Comparison of ENCODE assay signal across 8 cellular contexts in genomic region chr12:6469609-6470374, GRCh38. TPM values are rescaled to one million over a fixed set of nuclear protein-coding genes. Genes with fewer than 3 reads are reported as not detected.
DNase-seq lines count a peak whose midpoint lies in the region; ATAC-seq and TF ChIP-seq lines count a peak whose summit lies in the region.

No MANE protein-coding gene starts in this region.

- TF ChIP-seq CTCF in BE2C (IDR thresholded peaks at IDR 0.05; ENCODE audit: low read depth, low read length) (no peak), cardiac fibroblast (IDR thresholded peaks at IDR 0.05; ENCODE audit: low read depth, low read length) (no peak)

- no peaks in the 10 kb centered on the region for H3K27me3 ChIP-seq in BE2C

- no peak for DNase-seq in BE2C
- peak; percentile 30 for DNase-seq in HuH-7 (ENCODE audit: low spot score)
- no peak for DNase-seq in cardiac fibroblast (ENCODE audit: low read depth in 2 of 2)
- peak; percentile 25 for DNase-seq in myocyte (ENCODE audit: low read depth)
- no peak for DNase-seq in NCI-H187 treated with DMSO at 0.1 percent for 48 hours (lab: John Stamatoyannopoulos, UW)
- no peak for DNase-seq in activated CD8-positive, alpha-beta memory T cell treated with anti-CD3 and anti-CD28 coated beads, Interleukin-2, amount 50 U/mL, for 4 hours

- peaks cover 9% of the 10 kb centered on the region for H3K36me3 ChIP-seq in BE2C

- peaks cover 4% of the 10 kb centered on the region; the same call in 1 of the 2 replicates for H3K4me1 ChIP-seq in BE2C

- ATAC-seq in GM19023 (IDR thresholded peaks at IDR 0.05; ENCODE audit: unreplicated experiment) (no peak), HG02763 (IDR thresholded peaks at IDR 0.05; ENCODE audit: unreplicated experiment) (no peak)

- H3K4me3 ChIP-seq in BE2C (ENCODE audit: low read depth, low read length) (peak overlapping the region; percentile 81), cardiac fibroblast (replicated peaks in 1 of 2; ENCODE audit: low read depth in 2 of 2, low read length in 2 of 2) (peak overlapping the region; percentile 78 to 92)

- H3K9me3 ChIP-seq in BE2C: no peaks in the 10 kb centered on the region

RNA-seq across cellular contexts. Expression of gene VAMP1, which starts 0.7 kb away (rescaled TPM):
- polyA plus RNA-seq in BE2C (2012; ENCODE audit: insufficient read depth, insufficient read length, low read depth): 4.2 TPM
- total RNA-seq in myocyte: 19.2 and 23.7 TPM in 2 replicates
- 38.2 TPM for polyA plus RNA-seq in myocyte (2012)

RNA-seq across cellular contexts. Expression of gene TAPBPL, which starts 17.9 kb away (rescaled TPM):
- polyA plus RNA-seq in BE2C (2012; ENCODE audit: insufficient read depth, insufficient read length, low read depth): 9.8 TPM
- 10.9 and 14.0 TPM in 2 replicates for total RNA-seq in myocyte
- polyA plus RNA-seq in myocyte (2012): 12.9 TPM

RNA-seq across cellular contexts. Expression of gene MRPL51, which starts 23.3 kb away (rescaled TPM):
- 231 TPM for polyA plus RNA-seq in BE2C (2012; ENCODE audit: insufficient read depth, insufficient read length, low read depth)
- 66.5 and 92.2 TPM in 2 replicates for total RNA-seq in myocyte
- polyA plus RNA-seq in myocyte (2012): 178 TPM

RNA-seq across cellular contexts. Expression of gene NCAPD2, which starts 24.1 kb away (rescaled TPM):
- polyA plus RNA-seq in BE2C (2012; ENCODE audit: insufficient read depth, insufficient read length, low read depth): 41.8 TPM
- total RNA-seq in myocyte: 15.5 and 40.4 TPM in 2 replicates
- polyA plus RNA-seq in myocyte (2012): 17.4 TPM

RNA-seq across cellular contexts. Expression of gene CD27, which starts 25.0 kb away (rescaled TPM):
- 2.4 TPM for polyA plus RNA-seq in BE2C (2012; ENCODE audit: insufficient read depth, insufficient read length, low read depth)
- total RNA-seq in myocyte: not detected in 2 replicates
- 0.87 TPM for polyA plus RNA-seq in myocyte (2012)

Comparison
In these comparisons a context has a peak if more than half of its experiments do, and no peak if none do; other contexts are left out.
1. DNase-seq: peak in HuH-7 (single experiment) and myocyte (single experiment); none in BE2C (single experiment), cardiac fibroblast (0 of 2), NCI-H187 treated with DMSO at 0.1 percent for 48 hours (single experiment) and activated CD8-positive, alpha-beta memory T cell treated with anti-CD3 and anti-CD28 coated beads, Interleukin-2, amount 50 U/mL, for 4 hours (single experiment).